Comparison of ENCODE assay signal across 8 cellular contexts in the genomic region with DNA sequence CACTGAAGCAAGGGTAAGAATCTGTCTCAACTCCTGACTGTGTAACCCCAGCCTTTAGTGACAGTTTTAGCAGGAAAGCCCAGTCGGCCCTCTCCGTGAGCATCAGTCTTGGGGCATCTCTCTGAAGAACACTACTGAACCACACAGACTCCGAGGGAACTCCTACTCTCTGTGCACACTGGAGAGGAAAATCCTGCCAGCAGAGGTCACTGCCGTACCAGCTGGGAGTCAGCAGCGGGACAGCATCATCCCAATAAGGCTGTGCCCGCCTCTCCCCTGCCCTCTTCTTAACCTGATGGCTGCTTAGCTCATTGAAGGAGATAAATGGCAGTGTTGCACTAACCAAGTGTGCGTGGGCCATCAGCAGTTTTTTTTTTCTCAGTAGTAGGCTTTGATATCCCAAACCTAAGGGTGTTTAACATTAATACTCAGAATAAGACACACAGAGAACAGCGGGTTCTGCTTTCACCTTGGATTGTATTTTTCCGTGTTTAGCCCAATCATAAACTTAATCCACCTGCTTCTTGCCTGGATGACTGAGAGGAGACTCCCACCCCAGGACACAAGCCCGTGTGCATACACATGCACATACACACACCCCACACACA. TPM values are rescaled to one million over a fixed set of nuclear protein-coding genes. Genes with fewer than 3 reads are reported as not detected.
A peak's percentile ranks its signal among the peaks of the same experiment; 100 is the strongest.
DNase-seq lines count a peak whose midpoint lies in the region; ATAC-seq, FAIRE-seq and TF ChIP-seq lines count a peak whose summit lies in the region.

No MANE protein-coding gene starts in this region.

- ATAC-seq in GM19043 (IDR thresholded peaks at IDR 0.05; ENCODE audit: low read depth, unreplicated experiment) (peak; percentile 86), HG03342 (IDR thresholded peaks at IDR 0.05; ENCODE audit: unreplicated experiment) (peak; percentile 92)

- H3K36me3 ChIP-seq in bronchial epithelial cell (ENCODE audit: control insufficient read depth, insufficient read depth, low read length) (no peaks in the 10 kb centered on the region), kidney epithelial cell (ENCODE audit: control insufficient read depth, insufficient read depth, low read length) (no peaks in the 10 kb centered on the region)

- H3K27me3 ChIP-seq in bronchial epithelial cell (ENCODE audit: control insufficient read depth, insufficient read depth, low read length) (no peaks in the 10 kb centered on the region), kidney epithelial cell (ENCODE audit: control insufficient read depth, insufficient read depth, low read length) (no peaks in the 10 kb centered on the region)

- H3K4me3 ChIP-seq in bronchial epithelial cell (ENCODE audit: low read depth, low read length) (no peak overlapping the region), kidney epithelial cell (ENCODE audit: low read depth, low read length) (no peak overlapping the region)

- no peak for FAIRE-seq in bronchial epithelial cell (lab: Jason Lieb, UNC)

- DNase-seq in AG20443 (ENCODE audit: low spot score) (peak; percentile 89), NCI-H345 (lab: John Stamatoyannopoulos, UW) (peak; percentile 73), bronchial epithelial cell (ENCODE audit: low read depth) (peak; percentile 72), kidney epithelial cell (ENCODE audit: low read depth) (peak; percentile 41)
- peak; percentile 69 to 88 (median 76) for DNase-seq in activated CD4-positive, CD25-positive, alpha-beta regulatory T cell (lab: John Stamatoyannopoulos, UW)
- peak; percentile 94 for DNase-seq in stimulated activated CD4-positive, alpha-beta T cell treated with anti-CD3 and anti-CD28 coated beads, Interleukin-2, amount 100 ng/mL, for 24 hours

- peak; percentile 89 for TF ChIP-seq CTCF in bronchial epithelial cell (IDR thresholded peaks at IDR 0.05; ENCODE audit: insufficient read depth, low read length, severe bottlenecking)
- TF ChIP-seq CTCF in kidney epithelial cell (IDR thresholded peaks at IDR 0.05; ENCODE audit: insufficient read depth, low read length, poor library complexity, severe bottlenecking), result peak; percentile 90

RNA-seq across cellular contexts. Expression of a gene that starts 26.6 kb away (rescaled TPM):
- 9.1 and 11.8 TPM in 2 replicates for total RNA-seq in bronchial epithelial cell
- total RNA-seq in kidney epithelial cell, result 16.0 and 16.8 TPM in 2 replicates

Comparison
In these comparisons a context has a peak if more than half of its experiments do, and no peak if none do; other contexts are left out.
1. DNase-seq: peak in every context shown above with its lines; median percentile 94 in stimulated activated CD4-positive, alpha-beta T cell treated with anti-CD3 and anti-CD28 coated beads, Interleukin-2, amount 100 ng/mL, for 24 hours; 89 in AG20443; 76 in activated CD4-positive, CD25-positive, alpha-beta regulatory T cell; 73 in NCI-H345; 72 in bronchial epithelial cell; 41 in kidney epithelial cell.